In the genomic region with DNA sequence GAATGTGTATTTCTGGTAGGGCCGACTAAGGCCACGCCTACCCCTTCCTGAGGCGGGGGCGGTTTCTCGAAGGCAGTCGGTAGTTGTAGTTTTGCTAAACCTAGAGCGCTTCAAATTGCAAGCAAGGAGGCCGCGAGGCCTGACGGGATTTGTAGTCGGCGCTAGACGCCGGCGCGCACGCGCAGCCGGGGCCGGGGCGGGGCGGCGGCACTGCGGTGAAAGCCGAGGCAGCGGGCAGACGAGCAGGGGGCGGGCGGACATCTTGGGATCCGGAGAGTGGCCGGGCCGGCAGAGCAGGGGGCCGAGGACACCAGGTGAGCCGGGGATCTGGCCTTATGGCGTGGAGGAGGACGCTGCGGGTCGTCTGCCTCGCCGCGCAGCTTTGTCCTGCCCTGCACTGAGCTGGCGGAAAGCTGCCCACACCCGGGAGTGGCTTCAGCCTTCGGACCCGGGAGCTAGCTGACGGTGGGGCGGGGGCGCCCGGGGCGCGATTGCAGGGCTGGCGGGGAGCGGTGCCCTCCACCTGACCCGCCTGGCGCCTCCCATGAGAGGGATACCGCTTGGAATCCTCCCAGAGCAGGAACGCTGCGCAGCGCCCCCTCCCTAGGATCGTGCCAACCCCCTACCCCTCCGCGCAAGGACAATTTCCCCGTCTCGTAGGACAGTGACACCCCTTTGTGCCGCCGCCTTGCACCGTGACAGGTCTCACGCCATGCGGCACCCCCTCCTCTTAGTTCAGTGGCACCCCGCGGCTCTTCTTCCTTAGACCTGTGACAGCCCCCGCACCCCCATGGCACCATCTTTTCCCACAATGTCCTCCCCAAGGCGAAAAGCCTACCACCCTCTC, we compare ENCODE assay signal across 8 cellular contexts. TPM values are rescaled to one million over a fixed set of nuclear protein-coding genes. Genes with fewer than 3 reads are reported as not detected.
DNase-seq lines count a peak whose midpoint lies in the region; ATAC-seq and TF ChIP-seq lines count a peak whose summit lies in the region.

A gene (plus strand): TSS at position 210 of the 847 bp plus-strand sequence. CDS start 2,139 bp downstream, outside the sequence.

- H3K9me3 Mint-ChIP-seq in T-helper 2 cell treated with Interferon-gamma antibody and Interleukin-4, amounts not matched to agents 5 μg/mL and 100 μg/mL, for 36 hours: no peaks in the 10 kb centered on the region

- peaks cover 20% of the 10 kb centered on the region for H3K4me1 Mint-ChIP-seq in T-helper 2 cell treated with Interferon-gamma antibody and Interleukin-4, amounts not matched to agents 5 μg/mL and 100 μg/mL, for 36 hours (ENCODE audit: low read depth)

- WGBS in right cardiac atrium: under 1% methylated on average over 73 of the region's 73 CpGs

- H3K4me1 ChIP-seq in ascending aorta (peaks cover 11 to 18% of the 10 kb centered on the region in 2 donors), right cardiac atrium (ENCODE audit: control insufficient read depth, insufficient read depth, low read length) (peaks cover 9% of the 10 kb centered on the region), vagina (peaks cover 33% of the 10 kb centered on the region)

- peaks cover 44 to 52% of the 10 kb centered on the region in 2 donors for H3K36me3 ChIP-seq in ascending aorta
- peaks cover 0 to 55% of the 10 kb centered on the region in 2 donors for H3K36me3 ChIP-seq in vagina

- peak; percentile 93 to 97 for DNase-seq in NCI-H1930 (lab: John Stamatoyannopoulos, UW)
- DNase-seq in T-helper 2 cell treated with Interferon-gamma antibody and Interleukin-4, amounts not matched to agents 5 μg/mL and 100 μg/mL, for 36 hours (ENCODE audit: low spot score): peak; percentile 99
- peak; percentile 98 to 100 for DNase-seq in ascending aorta (ENCODE audit: low spot score in 2 of 2)
- DNase-seq in right cardiac atrium: peak; percentile 99
- DNase-seq in putamen (ENCODE audit: low spot score): peak; percentile 99
- DNase-seq in vagina (ENCODE audit: extremely low spot score in 2 of 2): peak in 1 of 2 donors; percentile 99

- TF ChIP-seq CTCF in ascending aorta (IDR thresholded peaks at IDR 0.05) (no peak), vagina (IDR thresholded peaks at IDR 0.05) (no peak)

- H3K27me3 ChIP-seq in ascending aorta (no peaks in the 10 kb centered on the region), right cardiac atrium (ENCODE audit: control insufficient read depth, insufficient read depth) (no peaks in the 10 kb centered on the region), vagina (no peaks in the 10 kb centered on the region)

- H3K36me3 Mint-ChIP-seq in T-helper 2 cell treated with Interferon-gamma antibody and Interleukin-4, amounts not matched to agents 5 μg/mL and 100 μg/mL, for 36 hours (ENCODE audit: low read depth): peaks cover 35% of the 10 kb centered on the region

- peak within 1 kb of the TSS; percentile 98 for H3K4me3 Mint-ChIP-seq in T-helper 2 cell treated with Interferon-gamma antibody and Interleukin-4, amounts not matched to agents 5 μg/mL and 100 μg/mL, for 36 hours

- H3K27ac ChIP-seq in ascending aorta: peak within 1 kb of the TSS; percentile 91 to 96
- peak within 1 kb of the TSS; percentile 93 for H3K27ac ChIP-seq in right cardiac atrium (ENCODE audit: low read length)
- peak within 1 kb of the TSS; percentile 94 for H3K27ac ChIP-seq in vagina

- peak within 1 kb of the TSS; percentile 90 for H3K27ac Mint-ChIP-seq in T-helper 2 cell treated with Interferon-gamma antibody and Interleukin-4, amounts not matched to agents 5 μg/mL and 100 μg/mL, for 36 hours

- intact Hi-C loops in ascending aorta (cut with DNase I): loop anchor here (1.0 to 10.0 kb wide), 7 partner anchors 19 to 290 kb away; a partner anchor contains a TSS
- intact Hi-C loops in right cardiac atrium (cut with DNase I): no loop called here
- intact Hi-C loops in vagina (cut with DNase I): no loop called here

- H3K9me3 ChIP-seq in ascending aorta (no peaks in the 10 kb centered on the region), right cardiac atrium (ENCODE audit: control insufficient read depth, low read length) (no peaks in the 10 kb centered on the region), vagina (no peaks in the 10 kb centered on the region)

- ATAC-seq in GM18502 (IDR thresholded peaks at IDR 0.05; ENCODE audit: poor library complexity, unreplicated experiment): peak; percentile 96
- peak; percentile 94 for ATAC-seq in HG02970 (IDR thresholded peaks at IDR 0.05; ENCODE audit: low FRiP score, unreplicated experiment)
- peak; percentile 92 to 95 for ATAC-seq in right cardiac atrium

- H3K27me3 Mint-ChIP-seq in T-helper 2 cell treated with Interferon-gamma antibody and Interleukin-4, amounts not matched to agents 5 μg/mL and 100 μg/mL, for 36 hours (ENCODE audit: low read depth): no peaks in the 10 kb centered on the region

- peak in 1 of 2 donors; percentile 88 for TF ChIP-seq POLR2A in vagina (IDR thresholded peaks at IDR 0.05)

- H3K4me3 ChIP-seq in ascending aorta (peak within 1 kb of the TSS; percentile 96 to 97), right cardiac atrium (ENCODE audit: low read length) (peak within 1 kb of the TSS; percentile 73), vagina (peak within 1 kb of the TSS; percentile 78 to 98)

RNA-seq across cellular contexts. Expression of the gene that starts here (rescaled TPM):
- total RNA-seq in ascending aorta (101 TPM), right cardiac atrium (100 to 1,000 TPM; 271 to 340 (median 329) TPM), vagina (223 TPM)
- polyA plus RNA-seq in right cardiac atrium: 330 TPM
